ENCODE assay signal across 18 cellular contexts in genomic region chr12:131617179-131617578, GRCh38.
DNase-seq lines count a peak whose midpoint lies in the region; ATAC-seq, FAIRE-seq and TF ChIP-seq lines count a peak whose summit lies in the region.
"Had no signal": no experiment of that assay in that cellular context is flagged by ENCODE, and none has a peak within 500 bp of the region (broad histone marks: within the 10 kb centered on the region; RNA-seq: fewer than 3 reads in every experiment).

No MANE protein-coding gene starts in this region.

- H3K9ac ChIP-seq in kidney (ENCODE audit: low read length in 2 of 2) = no peak overlapping the region
- H3K9ac ChIP-seq in trophoblast cell (ENCODE audit: low read length) = no peak overlapping the region
- H3K9ac ChIP-seq: GM23248 had no signal

- no peak overlapping the region for H3K23ac ChIP-seq in trophoblast cell (ENCODE audit: low read length)

- H3K4me1 ChIP-seq in kidney (ENCODE audit: control insufficient read depth in 1 of 2, insufficient read depth in 1 of 2, low read depth in 1 of 2, low read length in 2 of 2) (no peaks in the 10 kb centered on the region), osteoblast (ENCODE audit: insufficient read depth, low read length) (no peaks in the 10 kb centered on the region), trophoblast cell (ENCODE audit: control insufficient read depth in 1 of 2, insufficient read depth in 2 of 2, low read length in 2 of 2) (peaks cover 0 to 3% of the 10 kb centered on the region in 2 experiments)

- TF ChIP-seq CTCF in dorsolateral prefrontal cortex (IDR thresholded peaks at IDR 0.05 in 54 of 56, conservative IDR thresholded peaks at IDR 0.05 in 2 of 56; ENCODE audit: low read depth in 1 of 56, partially characterized antibody in 56 of 56) = no peak
- TF ChIP-seq CTCF in kidney (IDR thresholded peaks at IDR 0.05; ENCODE audit: borderline replicate concordance, extremely low read depth, insufficient read depth) = no peak
- no peak for TF ChIP-seq CTCF in osteoblast (IDR thresholded peaks at IDR 0.05; ENCODE audit: extremely low read depth, low read depth, low read length)

- H2AK5ac ChIP-seq in trophoblast cell (ENCODE audit: low read length) = no peak overlapping the region

- intact Hi-C loops in dorsolateral prefrontal cortex (cut with DNase I) = no loop called here
- intact Hi-C loops in kidney (cut with DNase I) = no loop called here

- H4K91ac ChIP-seq in trophoblast cell (ENCODE audit: low read depth, low read length) = no peak overlapping the region

- H4K20me1 ChIP-seq in osteoblast (ENCODE audit: insufficient read depth, low read length) = no peaks in the 10 kb centered on the region

- no peak overlapping the region for H3K4ac ChIP-seq in trophoblast cell (ENCODE audit: low read depth, low read length)

- H4K12ac ChIP-seq in trophoblast cell (ENCODE audit: low read depth, low read length) = no peak overlapping the region

- H3K9me3 ChIP-seq in kidney (ENCODE audit: control insufficient read depth in 1 of 2, low read length in 2 of 2) (no peaks in the 10 kb centered on the region), osteoblast (ENCODE audit: low read depth, low read length) (no peaks in the 10 kb centered on the region), trophoblast cell (ENCODE audit: insufficient read depth, low read depth, low read length) (no peaks in the 10 kb centered on the region)

- no peak overlapping the region for H3K14ac ChIP-seq in trophoblast cell (ENCODE audit: low read length)

- H3K4me3 ChIP-seq in dorsolateral prefrontal cortex (no peak overlapping the region), kidney (ENCODE audit: low read length in 2 of 2) (no peak overlapping the region), osteoblast (ENCODE audit: insufficient read depth, low read length) (no peak overlapping the region), trophoblast cell (ENCODE audit: low read depth, low read length) (no peak overlapping the region)
- H3K4me3 ChIP-seq: GM23248 had no signal

- no peak overlapping the region for H3K18ac ChIP-seq in trophoblast cell (ENCODE audit: low read length)

- H3K36me3 ChIP-seq in kidney (ENCODE audit: control insufficient read depth in 1 of 2, insufficient read depth in 2 of 2, low read length in 2 of 2) = no peaks in the 10 kb centered on the region
- no peaks in the 10 kb centered on the region for H3K36me3 ChIP-seq in osteoblast (ENCODE audit: insufficient read depth, low read length)
- H3K36me3 ChIP-seq in trophoblast cell (ENCODE audit: control insufficient read depth in 1 of 2, insufficient read depth in 2 of 2, low read length in 2 of 2) = no peaks in the 10 kb centered on the region

- H3K79me1 ChIP-seq in trophoblast cell (ENCODE audit: low read length) = no peaks in the 10 kb centered on the region

- H2BK120ac ChIP-seq in trophoblast cell (ENCODE audit: insufficient read depth, low read length, poor library complexity) = no peak overlapping the region

- H3K27me3 ChIP-seq in dorsolateral prefrontal cortex = no peaks in the 10 kb centered on the region
- peaks cover 3% of the 10 kb centered on the region for H3K27me3 ChIP-seq in osteoblast (ENCODE audit: insufficient read depth, low read length)
- no peaks in the 10 kb centered on the region for H3K27me3 ChIP-seq in trophoblast cell (ENCODE audit: insufficient read depth, low read length)

- FAIRE-seq in kidney (lab: Jason Lieb, UNC) = no peak
- FAIRE-seq: GM12891, GM18507, GM19239 had no signal

- DNase-seq in dorsolateral prefrontal cortex (no peak), kidney (peak; percentile 62), osteoblast (ENCODE audit: insufficient read length, low spot score, missing footprints) (peak; percentile 8), trophoblast cell (no peak), middle frontal gyrus (ENCODE audit: extremely low spot score, low spot score) (no peak)
- DNase-seq: C1 segment of cervical spinal cord; Calu3; CD4-positive, alpha-beta memory T cell; COR-L47; DMS79 treated with DMSO at 0.1 percent for 48 hours; GF-D8; GM23248; H9 had no signal

- H2BK5ac ChIP-seq in trophoblast cell (ENCODE audit: low read depth, low read length, poor library complexity) = no peak overlapping the region

- H2BK12ac ChIP-seq in trophoblast cell (ENCODE audit: low read length) = no peak overlapping the region

- no peak overlapping the region for H3K4me2 ChIP-seq in osteoblast (ENCODE audit: insufficient read depth, low read length)
- no peak overlapping the region for H3K4me2 ChIP-seq in trophoblast cell (ENCODE audit: low read length)

- ATAC-seq in GM18868 (IDR thresholded peaks at IDR 0.05; ENCODE audit: unreplicated experiment) = no peak
- ATAC-seq: HCT116 had no signal

- H2AFZ ChIP-seq in osteoblast (ENCODE audit: low read length) (no peak overlapping the region), trophoblast cell (ENCODE audit: insufficient read depth, low read length, poor library complexity) (no peak overlapping the region)
- H2AFZ ChIP-seq: GM23248 had no signal

- H4K8ac ChIP-seq in trophoblast cell (ENCODE audit: low read depth, low read length) = no peak overlapping the region

- H3K27ac ChIP-seq in dorsolateral prefrontal cortex (peak overlapping the region in 34 of 59 donors; percentile 10 to 99 (median 84)), kidney (ENCODE audit: low read depth in 2 of 2, low read length in 2 of 2) (no peak overlapping the region), osteoblast (ENCODE audit: low read depth, low read length) (no peak overlapping the region), trophoblast cell (ENCODE audit: low read depth, low read length) (no peak overlapping the region)
- H3K27ac ChIP-seq: GM23248 had no signal

- WGBS in trophoblast cell (ENCODE audit: extremely low coverage, insufficient coverage, insufficient read length) = no CpG with 5 or more reads among the region's 15 CpGs

- H3K79me2 ChIP-seq in osteoblast (ENCODE audit: insufficient read depth, low read length) (no peaks in the 10 kb centered on the region), trophoblast cell (ENCODE audit: control insufficient read depth, insufficient read depth, low read length, poor library complexity) (no peaks in the 10 kb centered on the region)

Comparison
In these comparisons a context has a peak if more than half of its experiments do, and no peak if none do; other contexts are left out.
1. DNase-seq: peak in kidney (single experiment) and osteoblast (single experiment); none in dorsolateral prefrontal cortex (0 of 10), trophoblast cell (0 of 2) and middle frontal gyrus (single experiment).
2. H3K27ac ChIP-seq: peak in dorsolateral prefrontal cortex (34 of 59); none in kidney (0 of 2), osteoblast (single experiment) and trophoblast cell (single experiment).